Comparison of ENCODE assay signal across 13 cellular contexts in the genomic region with DNA sequence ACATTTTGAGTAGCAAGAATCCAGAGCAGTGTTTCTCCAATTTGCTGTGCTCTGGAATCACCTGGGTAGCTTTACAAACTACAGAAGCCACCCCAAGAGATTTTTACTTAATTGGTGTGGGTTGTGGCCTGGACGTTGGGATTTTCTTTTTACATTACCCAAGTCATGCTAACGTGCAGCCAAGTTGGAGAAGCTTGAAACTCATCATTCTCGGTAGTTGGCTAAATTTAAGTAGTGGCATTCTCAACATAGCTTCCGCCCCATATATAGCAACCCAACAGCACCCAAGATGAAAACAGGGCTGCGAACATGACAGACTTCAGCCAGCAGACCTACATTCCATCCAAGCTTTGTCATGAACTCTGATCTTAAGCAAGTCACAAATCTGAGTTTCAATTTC. TPM values are rescaled to one million over a fixed set of nuclear protein-coding genes. Genes with fewer than 3 reads are reported as not detected.
A peak's percentile ranks its signal among the peaks of the same experiment; 100 is the strongest.
DNase-seq lines count a peak whose midpoint lies in the region; ATAC-seq, FAIRE-seq and TF ChIP-seq lines count a peak whose summit lies in the region.
"Had no signal": no experiment of that assay in that cellular context is flagged by ENCODE, and none has a peak within 500 bp of the region (broad histone marks: within the 10 kb centered on the region; RNA-seq: fewer than 3 reads in every experiment).

No MANE protein-coding gene starts in this region.

- peak overlapping the region; percentile 89 to 99 (median 94) for H3K27ac Mint-ChIP-seq in CD8-positive, alpha-beta memory T cell
- peak overlapping the region; percentile 100 for H3K27ac Mint-ChIP-seq in T-helper 17 cell

- H3K4me3 Mint-ChIP-seq in CD8-positive, alpha-beta memory T cell: peak overlapping the region; percentile 9 to 80 (median 59)
- H3K4me3 Mint-ChIP-seq in T-helper 17 cell: peak overlapping the region; percentile 74
- H3K4me3 Mint-ChIP-seq: H9 had no signal

- H3K36me3 Mint-ChIP-seq in CD8-positive, alpha-beta memory T cell: peaks cover 4 to 21% (median 8%) of the 10 kb centered on the region in 3 donors
- peaks cover 3% of the 10 kb centered on the region for H3K36me3 Mint-ChIP-seq in T-helper 17 cell (ENCODE audit: low read depth)

- DNase-seq in CD8-positive, alpha-beta memory T cell: no peak
- no peak for DNase-seq in T-helper 17 cell
- DNase-seq in NCI-H345 (lab: John Stamatoyannopoulos, UW): no peak
- no peak for DNase-seq in HTR-8/SVneo (ENCODE audit: insufficient read length, low spot score)
- DNase-seq in hypothalamus (lab: John Stamatoyannopoulos, UW): no peak
- DNase-seq in MG63: no peak
- DNase-seq: body of pancreas, glutamatergic neuron, H9, NCI-H526 treated with DMSO at 0.1 percent for 48 hours, occipital lobe had no signal

- FAIRE-seq in HTR-8/SVneo (lab: Jason Lieb, UNC): no peak

- H3K9me3 ChIP-seq in CD8-positive, alpha-beta memory T cell (ENCODE audit: low read length): no peaks in the 10 kb centered on the region
- H3K9me3 ChIP-seq in T-helper 17 cell (ENCODE audit: control insufficient read depth, low read length, poor library complexity, severe bottlenecking) (no peaks in the 10 kb centered on the region), mucosa of rectum (ENCODE audit: control insufficient read depth in 2 of 2, low read length in 2 of 2) (no peaks in the 10 kb centered on the region), MG63 (no peaks in the 10 kb centered on the region)
- H3K9me3 ChIP-seq: body of pancreas had no signal

- H3K27me3 ChIP-seq in CD8-positive, alpha-beta memory T cell (ENCODE audit: insufficient read depth, low read length, poor library complexity, severe bottlenecking): no peaks in the 10 kb centered on the region
- H3K27me3 ChIP-seq in mucosa of rectum (ENCODE audit: control insufficient read depth in 2 of 2, insufficient read depth in 2 of 2, low read length in 2 of 2) (no peaks in the 10 kb centered on the region), MG63 (no peaks in the 10 kb centered on the region)
- H3K27me3 ChIP-seq: body of pancreas had no signal

- H3K36me3 ChIP-seq in CD8-positive, alpha-beta memory T cell (ENCODE audit: insufficient read depth, low read length): peaks cover 7% of the 10 kb centered on the region
- peaks cover 17 to 22% of the 10 kb centered on the region in 2 donors for H3K36me3 ChIP-seq in mucosa of rectum (ENCODE audit: control insufficient read depth in 2 of 2, insufficient read depth in 2 of 2, low read length in 2 of 2)
- H3K36me3 ChIP-seq in MG63: peaks cover 24% of the 10 kb centered on the region

- ATAC-seq in T-helper 17 cell: no peak
- ATAC-seq: body of pancreas had no signal

- POLR2A ChIA-PET in CD8-positive, alpha-beta memory T cell (lab: Charles Lee): interaction anchor here (1.1 to 3.6 kb wide), 5 partner anchors 8 to 294 kb away, joined by 3 to 19 read pairs (median 8); partner anchors contain the start of gene DAD1

- peak overlapping the region; percentile 37 for H3K4me3 ChIP-seq in CD8-positive, alpha-beta memory T cell (ENCODE audit: low read length)
- H3K4me3 ChIP-seq in mucosa of rectum (ENCODE audit: low read length in 2 of 2): no peak overlapping the region
- H3K4me3 ChIP-seq in MG63: no peak overlapping the region
- H3K4me3 ChIP-seq: body of pancreas had no signal

- H3K4me1 Mint-ChIP-seq in CD8-positive, alpha-beta memory T cell: peaks cover 92 to 100% (median 98%) of the 10 kb centered on the region in 3 donors
- H3K4me1 Mint-ChIP-seq in T-helper 17 cell: peaks cover 77% of the 10 kb centered on the region

- H3K9me3 Mint-ChIP-seq in CD8-positive, alpha-beta memory T cell: no peaks in the 10 kb centered on the region
- H3K9me3 Mint-ChIP-seq: H9 had no signal

- no peak overlapping the region for H3K27ac ChIP-seq in CD8-positive, alpha-beta memory T cell (ENCODE audit: low read depth, low read length)
- peak overlapping the region; percentile 30 to 64 for H3K27ac ChIP-seq in mucosa of rectum (ENCODE audit: low read depth in 2 of 2, low read length in 2 of 2)

- CTCF ChIA-PET in CD8-positive, alpha-beta memory T cell (lab: Charles Lee): interaction anchor here (1.1 to 15.4 kb wide), 9 partner anchors 6 to 815 kb away, joined by 3 to 338 read pairs (median 3); partner anchors contain the start of gene DAD1

- peaks cover 0 to 1% of the 10 kb centered on the region in 2 donors for H3K27me3 Mint-ChIP-seq in CD8-positive, alpha-beta memory T cell
- H3K27me3 Mint-ChIP-seq in T-helper 17 cell: no peaks in the 10 kb centered on the region

- in situ Hi-C loops in GM18951 (cut with MboI; ENCODE audit: low sequenced_read_pairs, unreplicated experiment): loop anchor here (25.0 kb wide), 1 partner anchor 498 kb away; the partner anchor contains the start of gene CDH24

- H3K4me1 ChIP-seq in CD8-positive, alpha-beta memory T cell (ENCODE audit: insufficient read depth, low read length): peaks cover 99% of the 10 kb centered on the region
- H3K4me1 ChIP-seq in mucosa of rectum (ENCODE audit: control insufficient read depth in 2 of 2, insufficient read depth in 2 of 2, low read length in 2 of 2): peaks cover 25 to 36% of the 10 kb centered on the region in 2 donors

- no peak overlapping the region for H3K9ac ChIP-seq in mucosa of rectum (ENCODE audit: low read depth in 1 of 2, low read length in 2 of 2)

- peak; percentile 43 for TF ChIP-seq POLR2A in GM18951 (IDR thresholded peaks at IDR 0.05; ENCODE audit: extremely low read depth, insufficient read depth, insufficient read length)

RNA-seq across cellular contexts. Expression of gene DAD1, which starts 25.0 kb away (rescaled TPM):
- 100 to 1,000 TPM; 329 to 353 TPM for total RNA-seq in CD8-positive, alpha-beta memory T cell
- polyA plus RNA-seq in CD8-positive, alpha-beta memory T cell: 622 TPM
- total RNA-seq in T-helper 17 cell: 10 to 100 TPM; 95.4 to 96.0 TPM
- 275 and 292 TPM in 2 replicates for total RNA-seq in MG63 (2014; rRNA removed; shearing (Covaris generic); ENCODE audit: low replicate concordance)

RNA-seq across cellular contexts. Expression of gene ABHD4, which starts 34.1 kb away (rescaled TPM):
- total RNA-seq in CD8-positive, alpha-beta memory T cell: 10 to 100 TPM in 1 of 2 experiments, 1 to 10 TPM in 1; 8.4 to 11.4 TPM
- 13.7 TPM for polyA plus RNA-seq in CD8-positive, alpha-beta memory T cell
- 10 to 100 TPM; 12.3 to 19.0 TPM for total RNA-seq in T-helper 17 cell
- total RNA-seq in MG63 (2014; rRNA removed; shearing (Covaris generic); ENCODE audit: low replicate concordance): 0.89 and 15.5 TPM in 2 replicates
